ENCODE assay signal across 8 cellular contexts in genomic region chr14:71555654-71556559, GRCh38.
A peak's percentile ranks its signal among the peaks of the same experiment; 100 is the strongest.
DNase-seq lines count a peak whose midpoint lies in the region; ATAC-seq, FAIRE-seq and TF ChIP-seq lines count a peak whose summit lies in the region.

No MANE protein-coding gene starts in this region.

- POLR2A ChIA-PET in RWPE1 (lab: Yijun Ruan, JAX; ENCODE audit: low non-redundant PET) = no interaction called here

- H3K27ac ChIP-seq in OCI-LY3 (ENCODE audit: low read length) = peak overlapping the region; percentile 99
- peak overlapping the region in 2 of 4 donors; percentile 50 to 60 for H3K27ac ChIP-seq in pancreas
- no peak overlapping the region for H3K27ac ChIP-seq in brain microvascular endothelial cell
- no peak overlapping the region for H3K27ac ChIP-seq in RWPE1

- no peaks in the 10 kb centered on the region for H3K36me3 ChIP-seq in OCI-LY3 (replicated peaks; ENCODE audit: low read depth, low read length)
- no peaks in the 10 kb centered on the region for H3K36me3 ChIP-seq in pancreas
- no peaks in the 10 kb centered on the region for H3K36me3 ChIP-seq in brain microvascular endothelial cell (replicated peaks)

- CTCF ChIA-PET in RWPE1 (lab: Yijun Ruan, JAX) = interaction anchor here (0.5 kb wide), 1 partner anchor 1442 kb away, joined by 3 read pairs; no protein-coding TSS in a partner anchor

- TF ChIP-seq CTCF in OCI-LY3 (IDR thresholded peaks at IDR 0.05; ENCODE audit: low read depth, low read length) (no peak), pancreas (IDR thresholded peaks at IDR 0.05) (no peak), brain microvascular endothelial cell (IDR thresholded peaks at IDR 0.05; ENCODE audit: low read depth, low read length, missing control alignments) (no peak), RWPE1 (conservative IDR thresholded peaks at IDR 0.05; ENCODE audit: low read depth) (no peak)

- FAIRE-seq in pancreas (lab: Jason Lieb, UNC) = no peak

- H3K4me1 Mint-ChIP-seq in activated naive CD4-positive, alpha-beta T cell treated with anti-CD3 and anti-CD28 coated beads, Interleukin-2, amount 50 U/mL, for 24 hours = peaks cover 83% of the 10 kb centered on the region

- peak overlapping the region; percentile 93 for H3K27ac Mint-ChIP-seq in activated naive CD4-positive, alpha-beta T cell treated with anti-CD3 and anti-CD28 coated beads, Interleukin-2, amount 50 U/mL, for 24 hours

- H3K36me3 Mint-ChIP-seq in activated naive CD4-positive, alpha-beta T cell treated with anti-CD3 and anti-CD28 coated beads, Interleukin-2, amount 50 U/mL, for 24 hours = peaks cover 4% of the 10 kb centered on the region

- peak overlapping the region; percentile 75 for H3K9ac ChIP-seq in OCI-LY3 (ENCODE audit: low read length)

- intact Hi-C loops in pancreas (cut with DNase I) = no loop called here

- DNase-seq in pancreas (no peak), SK-N-DZ (ENCODE audit: low spot score) (no peak), brain microvascular endothelial cell (no peak), RWPE1 (ENCODE audit: low spot score) (no peak)

- H3K4me2 ChIP-seq in OCI-LY3 (ENCODE audit: low read length) = peak overlapping the region; percentile 81

- H3K4me3 Mint-ChIP-seq in activated naive CD4-positive, alpha-beta T cell treated with anti-CD3 and anti-CD28 coated beads, Interleukin-2, amount 50 U/mL, for 24 hours = peak overlapping the region; percentile 53

- 54 to 60% methylated on average over 5 of the region's 5 CpGs for WGBS in pancreas, 2 donors

- no peaks in the 10 kb centered on the region for H3K27me3 ChIP-seq in OCI-LY3 (ENCODE audit: low read depth, low read length)
- no peaks in the 10 kb centered on the region for H3K27me3 ChIP-seq in pancreas
- no peaks in the 10 kb centered on the region for H3K27me3 ChIP-seq in brain microvascular endothelial cell (replicated peaks)

- in situ Hi-C loops in brain microvascular endothelial cell (cut with HindIII; ENCODE audit: low pct_ligation_motif_present, low sequenced_read_pairs) = no loop called here

- H3K27me3 Mint-ChIP-seq in activated naive CD4-positive, alpha-beta T cell treated with anti-CD3 and anti-CD28 coated beads, Interleukin-2, amount 50 U/mL, for 24 hours = no peaks in the 10 kb centered on the region

- H3K9me3 ChIP-seq in OCI-LY3 (ENCODE audit: insufficient read depth, low read length) (no peaks in the 10 kb centered on the region), pancreas (no peaks in the 10 kb centered on the region)

- H3K4me3 ChIP-seq in OCI-LY3 (ENCODE audit: low read length) (peak overlapping the region; percentile 57; the same call in 1 of the 2 replicates), pancreas (no peak overlapping the region), brain microvascular endothelial cell (ENCODE audit: low read depth, low read length) (no peak overlapping the region)

- no peaks in the 10 kb centered on the region for H4K20me1 ChIP-seq in OCI-LY3 (ENCODE audit: insufficient read depth, low read length)

- no peaks in the 10 kb centered on the region for H3K9me3 Mint-ChIP-seq in activated naive CD4-positive, alpha-beta T cell treated with anti-CD3 and anti-CD28 coated beads, Interleukin-2, amount 50 U/mL, for 24 hours

- H3K79me2 ChIP-seq in OCI-LY3 (ENCODE audit: low read length) = peaks cover 45% of the 10 kb centered on the region; the same call in 1 of the 2 replicates

- H2AFZ ChIP-seq in OCI-LY3 (ENCODE audit: low read depth, low read length) = 0 out of 2 replicates have a peak overlapping the region, but pooled peaks have one; percentile 38

- H3K4me1 ChIP-seq in OCI-LY3 (ENCODE audit: low read length) = peaks cover 79% of the 10 kb centered on the region
- peaks cover 0 to 8% (median 0%) of the 10 kb centered on the region in 3 donors for H3K4me1 ChIP-seq in pancreas

- ATAC-seq in GM18873 (IDR thresholded peaks at IDR 0.05; ENCODE audit: low FRiP score, unreplicated experiment) (peak; percentile 72), HG02870 (IDR thresholded peaks at IDR 0.05; ENCODE audit: unreplicated experiment) (peak; percentile 86), pancreas (peak in 3 of 4 donors; percentile 48 to 70 (median 54))
